ENCODE assay signal across 8 cellular contexts in genomic region chr1:78619446-78619802, GRCh38. TPM values are rescaled to one million over a fixed set of nuclear protein-coding genes. Genes with fewer than 3 reads are reported as not detected.
DNase-seq lines count a peak whose midpoint lies in the region; ATAC-seq and TF ChIP-seq lines count a peak whose summit lies in the region.

No MANE protein-coding gene starts in this region.

- no peak for DNase-seq in Calu3
- DNase-seq in hepatocyte (ENCODE audit: low spot score) = no peak
- DNase-seq in upper lobe of left lung = no peak
- no peak for DNase-seq in germinal center (ENCODE audit: low spot score)
- DNase-seq in NCI-H748 (lab: John Stamatoyannopoulos, UW; ENCODE audit: unreplicated experiment) = no peak
- no peak for DNase-seq in SW480 (ENCODE audit: low spot score)

- no peak for TF ChIP-seq POLR2A in upper lobe of left lung (IDR thresholded peaks at IDR 0.05)

- H3K4me1 ChIP-seq in hepatocyte (ENCODE audit: insufficient read depth) = peaks cover 5% of the 10 kb centered on the region
- peaks cover 7 to 35% (median 11%) of the 10 kb centered on the region in 4 donors for H3K4me1 ChIP-seq in upper lobe of left lung

- H3K4me1 Mint-ChIP-seq in Calu3 (ENCODE audit: low read depth, unreplicated experiment) = peaks cover 30% of the 10 kb centered on the region

- no peaks in the 10 kb centered on the region for H3K79me2 ChIP-seq in hepatocyte

- BruUV-seq in Calu3 (replicated peaks; lab: Mats Ljungman, UMichigan) = no TSS peak

- TF ChIP-seq CTCF in Calu3 (IDR thresholded peaks at IDR 0.05; ENCODE audit: unreplicated experiment) = no peak
- no peak for TF ChIP-seq CTCF in WI38 (IDR thresholded peaks at IDR 0.05; ENCODE audit: low read depth, low read length)
- TF ChIP-seq CTCF in hepatocyte (IDR thresholded peaks at IDR 0.05; ENCODE audit: poor library complexity) = no peak
- no peak for TF ChIP-seq CTCF in upper lobe of left lung (IDR thresholded peaks at IDR 0.05)

- H2AFZ ChIP-seq in hepatocyte = no peak overlapping the region

- H3K4me3 ChIP-seq in WI38 (ENCODE audit: low read depth, low read length) (peak overlapping the region; percentile 56), hepatocyte (no peak overlapping the region), upper lobe of left lung (peak overlapping the region in 3 of 4 donors; percentile 30 to 45 (median 41))

- peak overlapping the region; percentile 65 for H3K4me3 Mint-ChIP-seq in Calu3 (ENCODE audit: low read depth, unreplicated experiment)

- H3K9me3 ChIP-seq in hepatocyte (ENCODE audit: low read depth) (no peaks in the 10 kb centered on the region), upper lobe of left lung (no peaks in the 10 kb centered on the region)

- intact Hi-C loops in Calu3 (cut with micrococcal nuclease; ENCODE audit: unreplicated experiment) = no loop called here

- peak overlapping the region; percentile 25 for H3K27ac ChIP-seq in hepatocyte
- H3K27ac ChIP-seq in upper lobe of left lung = peak overlapping the region; percentile 67 to 84 (median 71)

- peak overlapping the region; percentile 70 for H3K27ac Mint-ChIP-seq in Calu3 (ENCODE audit: unreplicated experiment)

- H3K27me3 Mint-ChIP-seq in Calu3 (ENCODE audit: unreplicated experiment) = no peaks in the 10 kb centered on the region

- peak overlapping the region; percentile 71 for H3K4me2 ChIP-seq in hepatocyte

- CTCF ChIA-PET in Calu3 (lab: Charles Lee) = interaction anchor here (1.6 kb wide), 1 partner anchor 39 kb away, joined by 3 read pairs; no protein-coding TSS in a partner anchor

- H3K27me3 ChIP-seq in hepatocyte (no peaks in the 10 kb centered on the region), upper lobe of left lung (no peaks in the 10 kb centered on the region)

- peak; percentile 7 for ATAC-seq in GM21786 (IDR thresholded peaks at IDR 0.05; ENCODE audit: unreplicated experiment)
- peak in 1 of 2 donors; percentile 36 for ATAC-seq in upper lobe of left lung (ENCODE audit: low FRiP score in 2 of 2)

- no peaks in the 10 kb centered on the region for H3K9me3 Mint-ChIP-seq in Calu3 (ENCODE audit: low read depth, unreplicated experiment)

- no peaks in the 10 kb centered on the region for H4K20me1 ChIP-seq in hepatocyte (ENCODE audit: insufficient read depth, poor library complexity, severe bottlenecking)

- WGBS in hepatocyte (ENCODE audit: low lambda C conversion rate, missing lambda C conversion rate) = 80% methylated on average over 4 of the region's 4 CpGs
- WGBS in upper lobe of left lung, 2 donors = 43 to 46% methylated on average over 4 of the region's 4 CpGs

- TF ChIP-seq EP300 in upper lobe of left lung (IDR thresholded peaks at IDR 0.05) = no peak

- H3K36me3 ChIP-seq in hepatocyte (replicated peaks; ENCODE audit: insufficient read depth, low read depth) (no peaks in the 10 kb centered on the region), upper lobe of left lung (no peaks in the 10 kb centered on the region)

- H3K9me2 ChIP-seq in hepatocyte (replicated peaks; ENCODE audit: insufficient read depth) = no peaks in the 10 kb centered on the region

- peaks cover 9% of the 10 kb centered on the region for H3K36me3 Mint-ChIP-seq in Calu3 (ENCODE audit: insufficient read depth, unreplicated experiment)

RNA-seq across cellular contexts. Expression of gene IFI44L, which starts 0.8 kb away (rescaled TPM):
- 82.0 and 230 TPM in 2 replicates for total RNA-seq in Calu3 (2022)
- 2.6 and 3.5 TPM in 2 replicates for total RNA-seq in hepatocyte
- 0.02 and 0.19 TPM in 2 replicates for polyA plus RNA-seq in hepatocyte
- 10 to 100 TPM in 4 of 6 donors, 1 to 10 TPM in 2; 6.1 to 29.3 (median 18.3) TPM for total RNA-seq in upper lobe of left lung

RNA-seq across cellular contexts. Expression of gene IFI44, which starts 30.2 kb away (rescaled TPM):
- total RNA-seq in Calu3 (2022) = 125 and 259 TPM in 2 replicates
- total RNA-seq in hepatocyte = 5.2 and 7.7 TPM in 2 replicates
- polyA plus RNA-seq in hepatocyte = 3.1 and 3.2 TPM in 2 replicates
- total RNA-seq in upper lobe of left lung = 10 to 100 TPM; 18.8 to 60.8 (median 37.2) TPM
